ENCODE assay signal across 2 cellular contexts in the genomic region with DNA sequence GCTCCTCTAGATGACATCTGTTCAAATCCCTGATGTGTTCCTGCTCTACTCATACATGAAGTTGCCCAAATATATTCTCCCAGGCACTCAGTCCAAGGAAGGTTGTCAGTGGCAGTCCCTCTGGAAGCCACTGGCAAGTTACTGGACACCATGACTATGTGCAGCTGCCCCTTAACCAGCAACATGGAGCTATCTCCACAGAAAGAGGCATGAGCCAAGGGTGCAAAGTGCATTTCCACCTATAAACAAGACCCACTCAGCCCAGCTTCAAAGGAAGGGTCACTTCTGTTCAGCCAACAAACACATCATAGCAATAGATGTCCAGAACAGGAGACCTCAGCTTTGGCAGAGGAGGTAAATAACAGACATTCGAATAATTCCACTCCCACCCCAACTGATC.
TF ChIP-seq lines count a peak whose summit lies in the region.

No MANE protein-coding gene starts in this region.

TF ChIP-seq in HepG2, 621 proteins besides CTCF, POLR2A, EP300 and RAD21 (continued from another document):
- peak; percentile 65; the same call in 1 of the 2 replicates for TF ChIP-seq ZNF644 (CRISPR knock-in tag; IDR thresholded peaks at IDR 0.05; ENCODE audit: low read depth)

TF ChIP-seq in WTC11, 78 proteins besides CTCF, POLR2A, EP300 and RAD21 (continued from another document):
- TF ChIP-seq, protein P1, sequence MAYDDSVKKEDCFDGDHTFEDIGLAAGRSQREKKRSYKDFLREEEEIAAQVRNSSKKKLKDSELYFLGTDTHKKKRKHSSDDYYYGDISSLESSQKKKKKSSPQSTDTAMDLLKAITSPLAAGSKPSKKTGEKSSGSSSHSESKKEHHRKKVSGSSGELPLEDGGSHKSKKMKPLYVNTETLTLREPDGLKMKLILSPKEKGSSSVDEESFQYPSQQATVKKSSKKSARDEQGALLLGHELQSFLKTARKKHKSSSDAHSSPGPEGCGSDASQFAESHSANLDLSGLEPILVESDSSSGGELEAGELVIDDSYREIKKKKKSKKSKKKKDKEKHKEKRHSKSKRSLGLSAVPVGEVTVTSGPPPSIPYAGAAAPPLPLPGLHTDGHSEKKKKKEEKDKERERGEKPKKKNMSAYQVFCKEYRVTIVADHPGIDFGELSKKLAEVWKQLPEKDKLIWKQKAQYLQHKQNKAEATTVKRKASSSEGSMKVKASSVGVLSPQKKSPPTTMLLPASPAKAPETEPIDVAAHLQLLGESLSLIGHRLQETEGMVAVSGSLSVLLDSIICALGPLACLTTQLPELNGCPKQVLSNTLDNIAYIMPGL (CRISPR knock-in tag; IDR thresholded peaks at IDR 0.05) = no peak
- no peak for TF ChIP-seq ZNF232 (CRISPR knock-in tag; IDR thresholded peaks at IDR 0.05)
- no peak for TF ChIP-seq NR3C1 (CRISPR knock-in tag; conservative IDR thresholded peaks at IDR 0.05; ENCODE audit: low read depth)
- no peak for TF ChIP-seq ZNF416 (CRISPR knock-in tag; IDR thresholded peaks at IDR 0.05)
- no peak for TF ChIP-seq GRHL2 (CRISPR knock-in tag; IDR thresholded peaks at IDR 0.05; ENCODE audit: insufficient replicate concordance, severe bottlenecking)
